28 cellular contexts compared by ENCODE assay signal in genomic region chr3:187325632-187326031, GRCh38. TPM values are rescaled to one million over a fixed set of nuclear protein-coding genes. Genes with fewer than 3 reads are reported as not detected.
"Had no signal": no experiment of that assay in that cellular context is flagged by ENCODE, and none has a peak within 500 bp of the region (broad histone marks: within the 10 kb centered on the region; RNA-seq: fewer than 3 reads in every experiment).

No MANE protein-coding gene starts in this region.

- H3K4me2 ChIP-seq: smooth muscle cell had no signal

- H3K27ac ChIP-seq: neutrophil, pancreas, prostate gland, skin epidermis, spleen, suprapubic skin, testis, tibial artery, transverse colon, upper lobe of right lung, uterus had no signal

- H3K27me3 ChIP-seq: pancreas, suprapubic skin, testis, upper lobe of right lung, uterus had no signal

- H3K4me1 ChIP-seq: pancreas, prostate gland, spleen, suprapubic skin, testis, tibial artery, transverse colon, upper lobe of right lung, uterus had no signal

- DNase-seq: naive thymus-derived CD8-positive, alpha-beta T cell; nephron progenitor cell; nucleus accumbens; pancreas; right cardiac atrium; spleen; stimulated activated CD4-positive, alpha-beta T cell treated with anti-CD3 and anti-CD28 coated beads, Interleukin-12 subunit alpha, Interleukin-12 subunit beta, amount 100 ng/mL, for 4 hours; stimulated activated CD4-positive, alpha-beta T cell treated with anti-CD3 and anti-CD28 coated beads, Interleukin-1b, Interleukin-23, amount 100 ng/mL, for 48 hours; stimulated activated CD4-positive, alpha-beta T cell treated with anti-CD3 and anti-CD28 coated beads, Interleukin-4, amount 100 ng/mL, for 1 hour; stimulated activated CD4-positive, alpha-beta T cell treated with anti-CD3 and anti-CD28 coated beads, Interleukin-4, amount 100 ng/mL, for 4 hours; stimulated activated CD8-positive, alpha-beta memory T cell treated with anti-CD3 and anti-CD28 coated beads, Interleukin-4, amount 100 ng/mL, for 48 hours; stimulated activated naive CD4-positive, alpha-beta T cell; stimulated activated naive CD8-positive, alpha-beta T cell treated with anti-CD3 and anti-CD28 coated beads, Interleukin-15, amount 100 ng/mL, for 72 hours; stimulated activated naive CD8-positive, alpha-beta T cell treated with anti-CD3 and anti-CD28 coated beads, Interleukin-15, Interleukin-2, amounts not matched to agents 100 U/mL and 50 U/mL, for 24 hours; substantia nigra; testis; tibial artery; transverse colon; upper lobe of right lung; uterus had no signal

- H3K4me3 ChIP-seq: pancreas, prostate gland, skin epidermis, smooth muscle cell, spleen, suprapubic skin, testis, tibial artery, transverse colon, upper lobe of right lung, uterus had no signal

- H3K36me3 ChIP-seq: neutrophil, pancreas, prostate gland, spleen, suprapubic skin, tibial artery, transverse colon, upper lobe of right lung, uterus had no signal

- H3K9me3 ChIP-seq: neutrophil, pancreas, prostate gland, spleen, suprapubic skin, testis, tibial artery, transverse colon, upper lobe of right lung, uterus had no signal

- FAIRE-seq: pancreas had no signal

RNA-seq across cellular contexts. Expression of gene MASP1, which starts 34.1 kb away (rescaled TPM):
- total RNA-seq: naive thymus-derived CD8-positive, alpha-beta T cell; natural killer cell treated with Interleukin-12 subunit alpha and Interleukin-12 subunit beta and Interleukin-15 and Interleukin-18, amount 100 ng/mL, for 72 hours; osteocyte had no signal
- polyA plus RNA-seq: naive thymus-derived CD8-positive, alpha-beta T cell had no signal

RNA-seq across cellular contexts. Expression of gene RTP4, which starts 42.6 kb away (rescaled TPM):
- total RNA-seq: neural crest cell, smooth muscle cell had no signal
